ENCODE assay signal across 22 cellular contexts in genomic region chr7:142887282-142888015, GRCh38. TPM values are rescaled to one million over a fixed set of nuclear protein-coding genes. Genes with fewer than 3 reads are reported as not detected.
DNase-seq lines count a peak whose midpoint lies in the region; ATAC-seq and TF ChIP-seq lines count a peak whose summit lies in the region.
"Had no signal": no experiment of that assay in that cellular context is flagged by ENCODE, and none has a peak within 500 bp of the region (broad histone marks: within the 10 kb centered on the region; RNA-seq: fewer than 3 reads in every experiment).

No MANE protein-coding gene starts in this region.

- intact Hi-C loops in spleen (cut with DNase I; ENCODE audit: low total_unique reads), result no loop called here
- intact Hi-C loops in activated CD4-positive, alpha-beta T cell treated with anti-CD3 and anti-CD28 coated beads, Interleukin-2, amount 10 ng/mL, durations not matched to agents 24 days and 14 days (cut with micrococcal nuclease), result no loop called here

- H3K9me3 ChIP-seq in spleen, result no peaks in the 10 kb centered on the region

- H3K4me3 ChIP-seq in spleen, result no peak overlapping the region

- TF ChIP-seq POLR2A in spleen (IDR thresholded peaks at IDR 0.05), result no peak

- H3K36me3 ChIP-seq in spleen, result no peaks in the 10 kb centered on the region

- no peaks in the 10 kb centered on the region for H3K4me1 Mint-ChIP-seq in activated CD4-positive, alpha-beta T cell treated with anti-CD3 and anti-CD28 coated beads, Interleukin-2, amount 10 ng/mL, durations not matched to agents 24 days and 14 days
- H3K4me1 Mint-ChIP-seq: CD8-positive, alpha-beta memory T cell had no signal

- peak; percentile 37 for DNase-seq in activated effector memory CD4-positive, alpha-beta T cell treated with anti-CD3 and anti-CD28 coated beads, Interleukin-2, amount 50 U/mL, for 16 hours
- no peak for DNase-seq in activated effector memory CD4-positive, alpha-beta T cell treated with Interleukin-2 at 50 U/mL for 16 hours
- DNase-seq in left lobe of liver (ENCODE audit: low spot score) (peak; percentile 6), spleen (peak; percentile 13), C1 segment of cervical spinal cord (lab: John Stamatoyannopoulos, UW) (no peak)
- DNase-seq in activated CD4-positive, alpha-beta T cell treated with anti-CD3 and anti-CD28 coated beads, Interleukin-2, amount 10 ng/mL, durations not matched to agents 24 days and 14 days, result no peak
- DNase-seq: 8988T; CD8-positive, alpha-beta memory T cell; DND-41; NCI-H1048; NCI-H146; NCI-H2081; NCI-H510A treated with DMSO at 0.1 percent for 48 hours; NCI-H82; PC-3 had no signal

- no peak for TF ChIP-seq CTCF in spleen (IDR thresholded peaks at IDR 0.05 in 8 of 11, conservative IDR thresholded peaks at IDR 0.05 in 3 of 11)

- H3K27me3 Mint-ChIP-seq in activated CD4-positive, alpha-beta T cell treated with anti-CD3 and anti-CD28 coated beads, Interleukin-2, amount 10 ng/mL, durations not matched to agents 24 days and 14 days, result no peaks in the 10 kb centered on the region

- H3K27ac Mint-ChIP-seq in activated CD4-positive, alpha-beta T cell treated with anti-CD3 and anti-CD28 coated beads, Interleukin-2, amount 10 ng/mL, durations not matched to agents 24 days and 14 days, result no peak overlapping the region

- no peak overlapping the region for H3K27ac ChIP-seq in spleen
- H3K27ac ChIP-seq: HL-60, KMS-11 had no signal

- ATAC-seq in left lobe of liver, result no peak
- ATAC-seq in HG03354 (IDR thresholded peaks at IDR 0.05; ENCODE audit: poor library complexity, severe bottlenecking, unreplicated experiment), result no peak
- no peak for ATAC-seq in GM21423 (IDR thresholded peaks at IDR 0.05; ENCODE audit: unreplicated experiment)
- ATAC-seq: HCT116, PC-3 had no signal

- WGBS in spleen, 5 donors, result 90 to 95% (median 93%) methylated on average over 12 of the region's 12 CpGs

- H3K4me3 Mint-ChIP-seq in activated CD4-positive, alpha-beta T cell treated with anti-CD3 and anti-CD28 coated beads, Interleukin-2, amount 10 ng/mL, durations not matched to agents 24 days and 14 days, result no peak overlapping the region
- H3K4me3 Mint-ChIP-seq: CD8-positive, alpha-beta memory T cell had no signal

- peaks cover 0 to 28% (median 0%) of the 10 kb centered on the region in 7 donors for H3K27me3 ChIP-seq in spleen (replicated peaks in 1 of 7)

- H3K4me1 ChIP-seq in spleen, result no peaks in the 10 kb centered on the region

- no peaks in the 10 kb centered on the region for H3K9me3 Mint-ChIP-seq in activated CD4-positive, alpha-beta T cell treated with anti-CD3 and anti-CD28 coated beads, Interleukin-2, amount 10 ng/mL, durations not matched to agents 24 days and 14 days
- H3K9me3 Mint-ChIP-seq: CD8-positive, alpha-beta memory T cell had no signal

- no peaks in the 10 kb centered on the region for H3K36me3 Mint-ChIP-seq in activated CD4-positive, alpha-beta T cell treated with anti-CD3 and anti-CD28 coated beads, Interleukin-2, amount 10 ng/mL, durations not matched to agents 24 days and 14 days (ENCODE audit: low read depth)
- H3K36me3 Mint-ChIP-seq: CD8-positive, alpha-beta memory T cell had no signal

RNA-seq across cellular contexts. Expression of gene TRPV6, which starts 1.9 kb away (rescaled TPM):
- total RNA-seq in left lobe of liver (0.53 TPM), spleen (under 1 TPM in 4 of 7 donors, not detected in 3; 0.06 to 0.32 (median 0.25) TPM)
- under 1 TPM; 0.05 to 0.26 (median 0.16) TPM for polyA plus RNA-seq in spleen
- total RNA-seq in activated CD4-positive, alpha-beta T cell treated with anti-CD3 and anti-CD28 coated beads, Interleukin-2, amount 10 ng/mL, durations not matched to agents 24 days and 14 days, result not detected in 2 replicates
- total RNA-seq: CD8-positive, alpha-beta memory T cell; M059J had no signal
- polyA plus RNA-seq: BJ; CD8-positive, alpha-beta memory T cell had no signal

RNA-seq across cellular contexts. Expression of gene EPHB6, which starts 32.6 kb away (rescaled TPM):
- total RNA-seq in left lobe of liver (5.1 TPM), spleen (10 to 100 TPM; 12.3 to 15.5 (median 13.9) TPM)
- polyA plus RNA-seq in spleen, result 10 to 100 TPM; 11.3 to 28.8 (median 23.6) TPM
- 5.9 and 7.3 TPM in 2 replicates for total RNA-seq in activated CD4-positive, alpha-beta T cell treated with anti-CD3 and anti-CD28 coated beads, Interleukin-2, amount 10 ng/mL, durations not matched to agents 24 days and 14 days
- total RNA-seq: M059J had no signal

RNA-seq across cellular contexts. Expression of gene TRPV5, which starts 46.1 kb away (rescaled TPM):
- not detected for total RNA-seq in left lobe of liver
- under 1 TPM in 1 of 7 donors, not detected in 6; 0.20 TPM for total RNA-seq in spleen
- under 1 TPM in 2 of 3 donors, not detected in 1; 0.02 to 0.03 TPM for polyA plus RNA-seq in spleen
- total RNA-seq in activated CD4-positive, alpha-beta T cell treated with anti-CD3 and anti-CD28 coated beads, Interleukin-2, amount 10 ng/mL, durations not matched to agents 24 days and 14 days, result not detected in 2 replicates
- total RNA-seq: CD8-positive, alpha-beta memory T cell; M059J; PC-3 had no signal
- polyA plus RNA-seq: BJ; CD8-positive, alpha-beta memory T cell had no signal

RNA-seq across cellular contexts. Expression of gene LLCFC1, which starts 51.8 kb away (rescaled TPM):
- total RNA-seq in left lobe of liver (not detected), spleen (not detected)
- polyA plus RNA-seq in spleen, result under 1 TPM in 1 of 3 donors, not detected in 2; 0.18 TPM
- not detected in 2 replicates for total RNA-seq in activated CD4-positive, alpha-beta T cell treated with anti-CD3 and anti-CD28 coated beads, Interleukin-2, amount 10 ng/mL, durations not matched to agents 24 days and 14 days
- total RNA-seq: CD8-positive, alpha-beta memory T cell; M059J; PC-3 had no signal
- polyA plus RNA-seq: BJ; CD8-positive, alpha-beta memory T cell had no signal

Comparison
In these comparisons a context has a peak if more than half of its experiments do, and no peak if none do; other contexts are left out.
1. DNase-seq: peak in activated effector memory CD4-positive, alpha-beta T cell treated with anti-CD3 and anti-CD28 coated beads, Interleukin-2, amount 50 U/mL, for 16 hours (single experiment), left lobe of liver (single experiment) and spleen (single experiment); none in activated effector memory CD4-positive, alpha-beta T cell treated with Interleukin-2 at 50 U/mL for 16 hours (single experiment), C1 segment of cervical spinal cord (0 of 14) and activated CD4-positive, alpha-beta T cell treated with anti-CD3 and anti-CD28 coated beads, Interleukin-2, amount 10 ng/mL, durations not matched to agents 24 days and 14 days (single experiment).